Comparison of ENCODE assay signal across 26 cellular contexts in the genomic region with DNA sequence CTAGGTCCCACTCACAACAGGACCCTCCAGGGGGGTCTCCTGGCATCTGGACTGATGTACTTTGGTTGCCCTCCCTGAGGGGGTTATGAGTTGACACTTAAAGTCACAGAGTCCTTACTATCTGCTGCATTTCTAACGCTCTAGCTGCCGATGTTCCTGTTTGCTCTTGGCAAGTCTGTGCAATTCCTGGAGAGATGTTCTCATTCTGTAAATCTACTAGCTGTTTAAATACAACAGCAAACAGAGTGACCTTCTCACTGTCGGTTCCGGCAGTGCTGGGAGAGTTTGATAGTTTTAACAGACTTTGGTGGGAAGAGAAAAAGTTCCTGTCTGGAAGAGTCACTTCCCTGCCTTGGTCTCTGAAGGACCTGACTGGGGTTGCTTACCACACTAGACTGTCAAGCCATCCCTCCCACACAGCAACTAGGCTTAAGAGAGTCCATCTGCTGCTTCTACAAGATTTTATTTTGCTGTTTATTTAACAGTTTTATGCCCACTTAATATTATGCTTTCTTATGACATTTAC.
"Had no signal": no experiment of that assay in that cellular context is flagged by ENCODE, and none has a peak within 500 bp of the region (broad histone marks: within the 10 kb centered on the region; RNA-seq: fewer than 3 reads in every experiment).

No MANE protein-coding gene starts in this region.

- H3K9ac ChIP-seq: parathyroid adenoma had no signal

- H3K4me1 ChIP-seq: left lung, lower lobe of right lung, parathyroid adenoma, right atrium auricular region, uterus had no signal

- H3K79me2 ChIP-seq: hepatocyte, parathyroid adenoma had no signal

- H3K36me3 ChIP-seq: heart right ventricle, left lung, lower lobe of right lung, right atrium auricular region, tibial nerve, uterus had no signal

- H2AFZ ChIP-seq: hepatocyte, parathyroid adenoma had no signal

- H3K4me2 ChIP-seq: hepatocyte had no signal

- H3K4me3 Mint-ChIP-seq: naive thymus-derived CD8-positive, alpha-beta T cell; nephron; neural crest cell; stimulated activated memory B cell treated with anti-CD40 and anti-IgM and Interleukin-4, amounts not matched to agents 10 μg/mL and 1 μg/mL and 100 μg/mL, for 72 hours; stimulated activated naive CD8-positive, alpha-beta T cell treated with anti-CD3 and anti-CD28 coated beads, Interleukin-15, amount 100 ng/mL, for 72 hours; type B pancreatic cell had no signal

- H3K27ac ChIP-seq: hepatocyte, left lung, lower lobe of right lung, parathyroid adenoma, right atrium auricular region, skin epidermis, tibial nerve, uterus had no signal

- ATAC-seq: left lung; lower lobe of right lung; naive thymus-derived CD8-positive, alpha-beta T cell; sciatic nerve; stimulated activated memory B cell treated with anti-CD40 and anti-IgM and Interleukin-4, amounts not matched to agents 10 μg/mL and 1 μg/mL and 100 μg/mL, for 72 hours had no signal

- H3K27me3 ChIP-seq: hepatocyte, left lung, right atrium auricular region, tibial nerve, uterus had no signal

- H3K4me3 ChIP-seq: heart right ventricle, hepatocyte, left lung, lower lobe of right lung, right atrium auricular region, skin epidermis, tibial nerve, uterus had no signal

- H3K9me3 Mint-ChIP-seq: naive thymus-derived CD8-positive, alpha-beta T cell; nephron; neural crest cell; stimulated activated memory B cell treated with anti-CD40 and anti-IgM and Interleukin-4, amounts not matched to agents 10 μg/mL and 1 μg/mL and 100 μg/mL, for 72 hours; stimulated activated naive CD8-positive, alpha-beta T cell treated with anti-CD3 and anti-CD28 coated beads, Interleukin-15, amount 100 ng/mL, for 72 hours; type B pancreatic cell had no signal

- DNase-seq: heart right ventricle; islet precursor cell; left lung; lower lobe of right lung; mammary epithelial cell; mesenchymal stem cell; naive thymus-derived CD8-positive, alpha-beta T cell; nucleus accumbens; stimulated activated CD4-positive, alpha-beta T cell treated with anti-CD3 and anti-CD28 coated beads, Interleukin-1b, Interleukin-23, amount 100 ng/mL, for 48 hours; stimulated activated CD4-positive, alpha-beta T cell treated with anti-CD3 and anti-CD28 coated beads, Interleukin-2, amount 100 ng/mL, for 48 hours; stimulated activated CD4-positive, alpha-beta T cell treated with anti-CD3 and anti-CD28 coated beads, Interleukin-4, amount 100 ng/mL, for 4 hours; stimulated activated CD8-positive, alpha-beta memory T cell treated with anti-CD3 and anti-CD28 coated beads, Interleukin-4, amount 100 ng/mL, for 48 hours; stimulated activated naive CD4-positive, alpha-beta T cell treated with Interleukin-2 at 50 U/mL for 16 hours; stimulated activated naive CD8-positive, alpha-beta T cell treated with anti-CD3 and anti-CD28 coated beads, Interleukin-15, amount 100 ng/mL, for 72 hours; substantia nigra; uterus had no signal

- H3K36me3 Mint-ChIP-seq: naive thymus-derived CD8-positive, alpha-beta T cell; stimulated activated memory B cell treated with anti-CD40 and anti-IgM and Interleukin-4, amounts not matched to agents 10 μg/mL and 1 μg/mL and 100 μg/mL, for 72 hours; type B pancreatic cell had no signal

- H3K4me1 Mint-ChIP-seq: naive thymus-derived CD8-positive, alpha-beta T cell; neural crest cell; stimulated activated memory B cell treated with anti-CD40 and anti-IgM and Interleukin-4, amounts not matched to agents 10 μg/mL and 1 μg/mL and 100 μg/mL, for 72 hours; stimulated activated naive CD8-positive, alpha-beta T cell treated with anti-CD3 and anti-CD28 coated beads, Interleukin-15, amount 100 ng/mL, for 72 hours had no signal

- H3K9me3 ChIP-seq: heart right ventricle, left lung, lower lobe of right lung, right atrium auricular region, tibial nerve, uterus had no signal
